1 cellular context compared by ENCODE assay signal in the genomic region with DNA sequence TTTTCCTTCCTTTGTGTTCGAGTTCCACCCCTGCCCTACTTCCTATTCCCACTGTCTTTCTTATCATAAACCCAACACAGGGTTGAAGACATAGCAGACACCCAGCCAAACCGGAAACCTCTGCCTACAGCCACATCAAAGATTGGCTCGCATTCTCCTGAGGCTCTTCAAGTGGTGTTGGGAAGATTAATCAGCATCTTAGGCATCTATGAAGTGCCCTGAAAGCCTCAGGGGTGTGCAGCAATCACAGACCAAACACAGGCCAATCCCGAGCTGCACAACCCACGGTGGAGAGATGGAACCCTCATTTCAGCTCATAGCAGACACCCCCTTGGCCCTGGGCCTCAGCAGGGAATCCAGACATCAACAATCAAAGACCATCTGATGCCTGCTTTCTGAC.
TF ChIP-seq lines count a peak whose summit lies in the region.

No MANE protein-coding gene starts in this region.

TF ChIP-seq in H1, 55 proteins besides CTCF, POLR2A, EP300 and RAD21:
- TF ChIP-seq BCL11A (IDR thresholded peaks at IDR 0.05; ENCODE audit: low read depth in 2 of 2, low read length in 2 of 2): no peak
TF ChIP-seq in H1: peak in this region for 0.
